In genomic region chr2:138176862-138177439, GRCh38 we compare ENCODE assay signal across 29 cellular contexts.
"Had no signal": no experiment of that assay in that cellular context is flagged by ENCODE, and none has a peak within 500 bp of the region (broad histone marks: within the 10 kb centered on the region; RNA-seq: fewer than 3 reads in every experiment).

No MANE protein-coding gene starts in this region.

- ATAC-seq: naive thymus-derived CD4-positive, alpha-beta T cell; natural killer cell; psoas muscle; right cardiac atrium; sciatic nerve; stimulated activated memory B cell treated with anti-CD40 and anti-IgM and Interleukin-4, amounts not matched to agents 10 μg/mL and 1 μg/mL and 100 μg/mL, for 72 hours; stimulated activated naive CD8-positive, alpha-beta T cell treated with anti-CD3 and anti-CD28 coated beads, Interleukin-15, amount 100 ng/mL, for 72 hours; stimulated activated naive CD8-positive, alpha-beta T cell treated with anti-CD3 and anti-CD28 coated beads, Interleukin-15, Interleukin-2, amounts not matched to agents 100 U/mL and 50 U/mL, for 24 hours had no signal

- H2AFZ ChIP-seq: neural progenitor cell, parathyroid adenoma had no signal

- H3K4me3 ChIP-seq: neural progenitor cell, ovary, psoas muscle, skin epidermis, smooth muscle cell, spleen, suprapubic skin, testis, tibial artery, transverse colon, upper lobe of left lung, vagina had no signal

- H3K9me3 ChIP-seq: ovary, psoas muscle, suprapubic skin, testis, tibial artery, transverse colon, upper lobe of left lung, vagina had no signal

- DNase-seq: naive thymus-derived CD4-positive, alpha-beta T cell; natural killer cell; occipital lobe; ovary; posterior cingulate gyrus; psoas muscle; right cardiac atrium; spleen; stimulated activated CD4-positive, alpha-beta T cell treated with anti-CD3 and anti-CD28 coated beads, Interleukin-12 subunit alpha, Interleukin-12 subunit beta, amount 100 ng/mL, for 4 hours; stimulated activated CD4-positive, alpha-beta T cell treated with anti-CD3 and anti-CD28 coated beads, Interleukin-1b, Interleukin-23, amount 100 ng/mL, for 48 hours; stimulated activated CD4-positive, alpha-beta T cell treated with anti-CD3 and anti-CD28 coated beads, Interleukin-4, amount 100 ng/mL, for 1 hour; stimulated activated CD4-positive, alpha-beta T cell treated with anti-CD3 and anti-CD28 coated beads, Interleukin-4, amount 100 ng/mL, for 4 hours; stimulated activated CD8-positive, alpha-beta memory T cell treated with anti-CD3 and anti-CD28 coated beads, Interleukin-4, amount 100 ng/mL, for 48 hours; stimulated activated naive CD4-positive, alpha-beta T cell; stimulated activated naive CD8-positive, alpha-beta T cell treated with anti-CD3 and anti-CD28 coated beads, Interleukin-15, amount 100 ng/mL, for 72 hours; stimulated activated naive CD8-positive, alpha-beta T cell treated with anti-CD3 and anti-CD28 coated beads, Interleukin-15, Interleukin-2, amounts not matched to agents 100 U/mL and 50 U/mL, for 24 hours; substantia nigra; testis; tibial artery; transverse colon; upper lobe of left lung had no signal

- H3K36me3 ChIP-seq: neural progenitor cell, ovary, spleen, suprapubic skin, tibial artery, transverse colon, upper lobe of left lung, vagina had no signal

- H3K9ac ChIP-seq: neural progenitor cell, parathyroid adenoma had no signal

- H3K79me2 ChIP-seq: parathyroid adenoma had no signal

- H3K27ac ChIP-seq: neural progenitor cell, ovary, parathyroid adenoma, psoas muscle, skin epidermis, spleen, suprapubic skin, testis, tibial artery, transverse colon, upper lobe of left lung, vagina had no signal

- H3K4me1 ChIP-seq: neural progenitor cell, parathyroid adenoma, psoas muscle, spleen, suprapubic skin, testis, tibial artery, transverse colon, upper lobe of left lung, vagina had no signal

- H3K27me3 ChIP-seq: neural progenitor cell, ovary, spleen, suprapubic skin, testis, tibial artery, transverse colon, upper lobe of left lung, vagina had no signal

- H3K4me2 ChIP-seq: neural progenitor cell, smooth muscle cell had no signal
